ENCODE assay signal across 8 cellular contexts in the genomic region with DNA sequence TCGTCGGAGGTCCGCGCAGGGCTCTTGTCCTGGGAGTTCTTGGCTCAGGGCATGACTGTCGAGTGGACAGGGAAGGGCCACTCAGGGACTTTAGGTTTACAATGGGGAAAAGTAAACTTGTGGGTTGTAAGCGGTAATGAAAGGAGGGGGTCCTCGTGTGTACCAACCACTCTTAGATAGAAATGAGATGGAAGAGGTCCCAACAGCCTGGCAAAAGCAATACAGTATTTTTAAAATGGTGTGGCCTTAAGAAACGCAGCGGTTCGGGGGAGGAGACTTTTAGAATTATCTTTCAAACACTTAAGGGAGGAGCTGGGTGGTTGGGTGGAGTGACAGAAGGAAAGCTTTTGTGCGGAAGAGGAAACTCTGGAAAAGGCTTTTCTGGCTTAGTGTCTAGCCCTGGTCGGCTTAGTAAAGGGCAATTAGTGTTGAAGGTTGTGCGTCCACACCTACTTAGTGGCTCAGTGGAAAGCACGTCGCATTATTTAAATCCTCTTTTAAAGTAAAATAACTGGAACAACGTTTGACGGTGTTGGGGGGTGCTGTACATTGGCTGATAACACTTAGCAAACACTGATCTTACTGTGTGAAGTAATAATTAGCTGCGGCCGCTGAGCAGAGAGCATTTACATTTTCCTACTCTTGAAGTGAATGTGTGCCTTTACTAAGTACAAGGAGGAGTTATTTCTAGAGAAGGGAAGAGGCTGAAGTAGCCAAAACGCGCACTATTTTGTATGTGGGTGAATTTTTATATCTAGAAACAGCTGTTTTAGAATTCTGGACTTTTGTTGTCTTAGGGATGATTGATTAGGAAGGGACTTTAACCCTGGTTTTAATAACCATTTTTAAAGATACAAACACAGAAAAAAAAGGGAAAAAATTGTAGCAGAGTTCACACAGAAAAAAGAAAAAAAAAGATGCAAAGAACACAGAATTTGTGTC. TPM values are rescaled to one million over a fixed set of nuclear protein-coding genes. Genes with fewer than 3 reads are reported as not detected.
DNase-seq lines count a peak whose midpoint lies in the region; ATAC-seq lines count a peak whose summit lies in the region.

No MANE protein-coding gene starts in this region.

- peak overlapping the region; percentile 98 for H3K27ac Mint-ChIP-seq in stimulated activated naive CD8-positive, alpha-beta T cell treated with anti-CD3 and anti-CD28 coated beads, Interleukin-15, Interleukin-2, amounts not matched to agents 100 ng/mL and 50 ng/mL, for 24 hours

- peak overlapping the region; percentile 72 to 94 (median 88) for H3K4me3 ChIP-seq in BLaER1 treated with 17β-estradiol and CSF1 and Interleukin-3, amounts not matched to agents 10 nM and 100 nM

- H3K27ac ChIP-seq in BLaER1 treated with 17β-estradiol and CSF1 and Interleukin-3, amounts not matched to agents 10 nM and 100 nM: peak overlapping the region; percentile 92 to 99 (median 98)

- H3K9ac ChIP-seq in BLaER1 treated with 17β-estradiol and CSF1 and Interleukin-3, amounts not matched to agents 10 nM and 100 nM: peak overlapping the region; percentile 89 to 99 (median 98)

- H3K4me2 ChIP-seq in BLaER1 treated with 17β-estradiol and CSF1 and Interleukin-3, amounts not matched to agents 10 nM and 100 nM: peak overlapping the region; percentile 78 to 99 (median 90)

- H3K27me3 ChIP-seq in BLaER1 treated with 17β-estradiol and CSF1 and Interleukin-3, amounts not matched to agents 10 nM and 100 nM: no peaks in the 10 kb centered on the region

- DNase-seq in NCI-H226: peak; percentile 74
- peak; percentile 28 for DNase-seq in effector CD8-positive, alpha-beta T cell (lab: John Stamatoyannopoulos, UW)
- peak; percentile 51 to 91 for DNase-seq in lung microvascular endothelial cell (ENCODE audit: low read depth in 2 of 2)

- peaks cover 37 to 54% (median 45%) of the 10 kb centered on the region in 10 experiments for H3K4me1 ChIP-seq in BLaER1 treated with 17β-estradiol and CSF1 and Interleukin-3, amounts not matched to agents 10 nM and 100 nM

- H3K4me1 Mint-ChIP-seq in stimulated activated naive CD8-positive, alpha-beta T cell treated with anti-CD3 and anti-CD28 coated beads, Interleukin-15, Interleukin-2, amounts not matched to agents 100 ng/mL and 50 ng/mL, for 24 hours (ENCODE audit: low read depth): peaks cover 57% of the 10 kb centered on the region

- peaks cover 7% of the 10 kb centered on the region for H3K36me3 Mint-ChIP-seq in stimulated activated naive CD8-positive, alpha-beta T cell treated with anti-CD3 and anti-CD28 coated beads, Interleukin-15, Interleukin-2, amounts not matched to agents 100 ng/mL and 50 ng/mL, for 24 hours (ENCODE audit: low read depth)

- H3K9me3 Mint-ChIP-seq in stimulated activated naive CD8-positive, alpha-beta T cell treated with anti-CD3 and anti-CD28 coated beads, Interleukin-15, Interleukin-2, amounts not matched to agents 100 ng/mL and 50 ng/mL, for 24 hours: no peaks in the 10 kb centered on the region

- peaks cover 47 to 57% (median 51%) of the 10 kb centered on the region in 11 experiments for H4K20me1 ChIP-seq in BLaER1 treated with 17β-estradiol and CSF1 and Interleukin-3, amounts not matched to agents 10 nM and 100 nM

- H3K4me3 Mint-ChIP-seq in stimulated activated naive CD8-positive, alpha-beta T cell treated with anti-CD3 and anti-CD28 coated beads, Interleukin-15, Interleukin-2, amounts not matched to agents 100 ng/mL and 50 ng/mL, for 24 hours: peak overlapping the region; percentile 97

- no peaks in the 10 kb centered on the region for H3K27me3 Mint-ChIP-seq in stimulated activated naive CD8-positive, alpha-beta T cell treated with anti-CD3 and anti-CD28 coated beads, Interleukin-15, Interleukin-2, amounts not matched to agents 100 ng/mL and 50 ng/mL, for 24 hours

- ATAC-seq in GM18870 (IDR thresholded peaks at IDR 0.05; ENCODE audit: unreplicated experiment) (peak; percentile 54), HG03135 (IDR thresholded peaks at IDR 0.05; ENCODE audit: unreplicated experiment) (peak; percentile 52)
- ATAC-seq in activated CD4-positive, CD25-positive, alpha-beta regulatory T cell treated with anti-CD3 and anti-CD28 coated beads, Interleukin-2, amount 50 U/mL, for 24 hours: peak; percentile 41 to 48

- H3K36me3 ChIP-seq in BLaER1 treated with 17β-estradiol and CSF1 and Interleukin-3, amounts not matched to agents 10 nM and 100 nM: peaks cover 10 to 42% (median 17%) of the 10 kb centered on the region in 11 experiments; a peak in 16 of 22 replicates

- no peaks in the 10 kb centered on the region for H3K9me3 ChIP-seq in BLaER1 treated with 17β-estradiol and CSF1 and Interleukin-3, amounts not matched to agents 10 nM and 100 nM (replicated peaks in 1 of 11)

RNA-seq across cellular contexts. Expression of a gene that starts 1.0 kb away (rescaled TPM):
- 276 and 293 TPM in 2 replicates for total RNA-seq in lung microvascular endothelial cell

Comparison
In these comparisons a context has a peak if more than half of its experiments do, and no peak if none do; other contexts are left out.
1. Peak in every context shown above with its lines: DNase-seq, ATAC-seq, H3K4me3 ChIP-seq and H3K27ac ChIP-seq.